In genomic region chr6:30876039-30876730, GRCh38 we compare ENCODE assay signal across 9 cellular contexts. TPM values are rescaled to one million over a fixed set of nuclear protein-coding genes. Genes with fewer than 3 reads are reported as not detected.
A peak's percentile ranks its signal among the peaks of the same experiment; 100 is the strongest.
DNase-seq lines count a peak whose midpoint lies in the region; ATAC-seq, FAIRE-seq and TF ChIP-seq lines count a peak whose summit lies in the region.
"Had no signal": no experiment of that assay in that cellular context is flagged by ENCODE, and none has a peak within 500 bp of the region (broad histone marks: within the 10 kb centered on the region; RNA-seq: fewer than 3 reads in every experiment).

No MANE protein-coding gene starts in this region.

- ATAC-seq in activated T-cell treated with anti-CD3 and anti-CD28 coated beads, Interleukin-2, amount 50 U/mL, for 4 hours = no peak
- no peak for ATAC-seq in left lobe of liver
- ATAC-seq in GM19463 (IDR thresholded peaks at IDR 0.05; ENCODE audit: unreplicated experiment) = no peak
- no peak for ATAC-seq in HG02938 (IDR thresholded peaks at IDR 0.05; ENCODE audit: unreplicated experiment)

- H3K27ac ChIP-seq in astrocyte (ENCODE audit: low read depth, low read length) (peak overlapping the region; percentile 24), transverse colon (peak overlapping the region; percentile 85 to 87 (median 87))

- FAIRE-seq in astrocyte (lab: Jason Lieb, UNC) = no peak

- intact Hi-C loops in transverse colon (cut with DNase I; ENCODE audit: low total_unique reads) = loop anchor here (2.0 to 5.0 kb wide), 2 partner anchors 47 to 134 kb away; partner anchors contain the start of genes FLOT1 and IER3

- H3K36me3 Mint-ChIP-seq in activated T-cell treated with anti-CD3 and anti-CD28 coated beads, Interleukin-2, amount 50 U/mL, for 24 hours (ENCODE audit: low read depth) = peaks cover 2% of the 10 kb centered on the region
- H3K36me3 Mint-ChIP-seq in activated T-cell treated with anti-CD3 and anti-CD28 coated beads, Interleukin-2, amount 50 U/mL, for 4 hours (ENCODE audit: insufficient read depth) = peaks cover 4% of the 10 kb centered on the region
- peaks cover 7% of the 10 kb centered on the region for H3K36me3 Mint-ChIP-seq in astrocyte (ENCODE audit: low read depth, unreplicated experiment)

- H3K4me3 ChIP-seq in astrocyte (ENCODE audit: insufficient read depth, low read depth, low read length) (no peak overlapping the region), transverse colon (no peak overlapping the region)

- WGBS in transverse colon (ENCODE audit: low coverage in 1 of 2), 2 donors = 75 to 80% methylated on average over 4 of the region's 4 CpGs

- peak overlapping the region; percentile 39 for H3K4me2 ChIP-seq in astrocyte (ENCODE audit: low read length)

- no peak overlapping the region for H2AFZ ChIP-seq in astrocyte (ENCODE audit: low read depth, low read length)

- H3K27me3 ChIP-seq in astrocyte (ENCODE audit: insufficient read depth, low read length) (no peaks in the 10 kb centered on the region), transverse colon (no peaks in the 10 kb centered on the region)

- H3K27me3 Mint-ChIP-seq in activated T-cell treated with anti-CD3 and anti-CD28 coated beads, Interleukin-2, amount 50 U/mL, for 24 hours = no peaks in the 10 kb centered on the region
- no peaks in the 10 kb centered on the region for H3K27me3 Mint-ChIP-seq in activated T-cell treated with anti-CD3 and anti-CD28 coated beads, Interleukin-2, amount 50 U/mL, for 4 hours (ENCODE audit: low read depth)
- H3K27me3 Mint-ChIP-seq in astrocyte (ENCODE audit: low read depth, unreplicated experiment) = no peaks in the 10 kb centered on the region

- DNase-seq in activated T-cell treated with anti-CD3 and anti-CD28 coated beads, Interleukin-2, amount 50 U/mL, for 24 hours = no peak
- no peak for DNase-seq in activated T-cell treated with anti-CD3 and anti-CD28 coated beads, Interleukin-2, amount 50 U/mL, for 4 hours
- DNase-seq in astrocyte (ENCODE audit: low read depth) (peak; percentile 88), left lobe of liver (ENCODE audit: low spot score) (peak; percentile 10), transverse colon (no peak), NCI-H146 (lab: John Stamatoyannopoulos, UW) (no peak)

- in situ Hi-C loops in transverse colon (cut with MboI; ENCODE audit: low pct_ligation_motif_present in 1 of 4, low pct_unique_long_range_greater_than_20kb in 1 of 4, low sequenced_read_pairs in 3 of 4) = loop anchor here in 3 of 4 donors (5.0 to 25.0 kb wide), 4 partner anchors 49 to 151 kb away; partner anchors contain the start of genes FLOT1 (in 2 of the 3), IER3 (in 2 of the 3) and TUBB (in 1 of the 3)

- TF ChIP-seq EP300 in transverse colon (IDR thresholded peaks at IDR 0.05; ENCODE audit: low read depth) = no peak

- H4K20me1 ChIP-seq in astrocyte (ENCODE audit: insufficient read depth, low read length) = no peaks in the 10 kb centered on the region

- no peaks in the 10 kb centered on the region for H3K79me2 ChIP-seq in astrocyte (ENCODE audit: insufficient read depth, low read length)

- no peaks in the 10 kb centered on the region for H3K9me3 Mint-ChIP-seq in activated T-cell treated with anti-CD3 and anti-CD28 coated beads, Interleukin-2, amount 50 U/mL, for 24 hours
- H3K9me3 Mint-ChIP-seq in activated T-cell treated with anti-CD3 and anti-CD28 coated beads, Interleukin-2, amount 50 U/mL, for 4 hours = peaks cover 8% of the 10 kb centered on the region
- H3K9me3 Mint-ChIP-seq in astrocyte (ENCODE audit: unreplicated experiment) = peaks cover 19% of the 10 kb centered on the region

- no peaks in the 10 kb centered on the region for H3K36me3 ChIP-seq in astrocyte (ENCODE audit: insufficient read depth, low read length)
- H3K36me3 ChIP-seq in transverse colon = no peaks in the 10 kb centered on the region

- no peak overlapping the region for H3K9ac ChIP-seq in astrocyte (ENCODE audit: low read length)

- H3K4me1 ChIP-seq in astrocyte (ENCODE audit: insufficient read depth, low read length) = peaks cover 12% of the 10 kb centered on the region
- peaks cover 3 to 30% (median 11%) of the 10 kb centered on the region in 4 donors for H3K4me1 ChIP-seq in transverse colon

- peak overlapping the region; percentile 93 for H3K27ac Mint-ChIP-seq in activated T-cell treated with anti-CD3 and anti-CD28 coated beads, Interleukin-2, amount 50 U/mL, for 24 hours
- H3K27ac Mint-ChIP-seq in astrocyte (ENCODE audit: unreplicated experiment) = no peak overlapping the region
- H3K27ac Mint-ChIP-seq: B cell had no signal

- H3K4me1 Mint-ChIP-seq in activated T-cell treated with anti-CD3 and anti-CD28 coated beads, Interleukin-2, amount 50 U/mL, for 24 hours (ENCODE audit: low read depth) = peaks cover 46% of the 10 kb centered on the region
- H3K4me1 Mint-ChIP-seq in activated T-cell treated with anti-CD3 and anti-CD28 coated beads, Interleukin-2, amount 50 U/mL, for 4 hours (ENCODE audit: low read depth) = peaks cover 33% of the 10 kb centered on the region
- H3K4me1 Mint-ChIP-seq in astrocyte (ENCODE audit: low read depth, unreplicated experiment) = peaks cover 20% of the 10 kb centered on the region

- no peaks in the 10 kb centered on the region for H3K9me3 ChIP-seq in astrocyte (ENCODE audit: insufficient read depth, low read depth, low read length)
- peaks cover 9 to 12% of the 10 kb centered on the region in 2 donors for H3K9me3 ChIP-seq in transverse colon

- no peak overlapping the region for H3K4me3 Mint-ChIP-seq in activated T-cell treated with anti-CD3 and anti-CD28 coated beads, Interleukin-2, amount 50 U/mL, for 24 hours
- H3K4me3 Mint-ChIP-seq in activated T-cell treated with anti-CD3 and anti-CD28 coated beads, Interleukin-2, amount 50 U/mL, for 4 hours = no peak overlapping the region
- H3K4me3 Mint-ChIP-seq in astrocyte (ENCODE audit: unreplicated experiment) = no peak overlapping the region
- H3K4me3 Mint-ChIP-seq: B cell had no signal

- TF ChIP-seq POLR2A in transverse colon (IDR thresholded peaks at IDR 0.05) = no peak

- no peak for TF ChIP-seq CTCF in astrocyte (IDR thresholded peaks at IDR 0.05; ENCODE audit: insufficient read depth, low read depth, low read length)
- no peak for TF ChIP-seq CTCF in transverse colon (IDR thresholded peaks at IDR 0.05)

RNA-seq across cellular contexts. Expression of gene DDR1, which starts 8.1 kb away (rescaled TPM):
- 10 to 100 TPM; 13.9 to 23.1 (median 14.2) TPM for total RNA-seq in activated T-cell treated with anti-CD3 and anti-CD28 coated beads, Interleukin-2, amount 50 U/mL, for 4 hours
- total RNA-seq in astrocyte = 144 and 156 TPM in 2 replicates
- 5.1 TPM for total RNA-seq in left lobe of liver
- total RNA-seq in transverse colon = 100 to 1,000 TPM; 149 to 322 (median 230) TPM

RNA-seq across cellular contexts. Expression of gene GTF2H4, which starts 31.8 kb away (rescaled TPM):
- 10 to 100 TPM; 69.6 to 74.0 (median 73.8) TPM for total RNA-seq in activated T-cell treated with anti-CD3 and anti-CD28 coated beads, Interleukin-2, amount 50 U/mL, for 4 hours
- total RNA-seq in astrocyte = 34.3 and 41.3 TPM in 2 replicates
- 21.7 TPM for total RNA-seq in left lobe of liver
- total RNA-seq in transverse colon = 10 to 100 TPM in 1 of 4 donors, 1 to 10 TPM in 3; 2.0 to 44.5 (median 6.8) TPM

RNA-seq across cellular contexts. Expression of gene VARS2, which starts 37.9 kb away (rescaled TPM):
- 10 to 100 TPM; 73.6 to 95.1 (median 79.3) TPM for total RNA-seq in activated T-cell treated with anti-CD3 and anti-CD28 coated beads, Interleukin-2, amount 50 U/mL, for 4 hours
- total RNA-seq in astrocyte (19.8 and 21.6 TPM in 2 replicates), left lobe of liver (28.9 TPM), transverse colon (10 to 100 TPM; 13.1 to 64.7 (median 25.8) TPM)

RNA-seq across cellular contexts. Expression of gene SFTA2, which starts 55.8 kb away (rescaled TPM):
- total RNA-seq in activated T-cell treated with anti-CD3 and anti-CD28 coated beads, Interleukin-2, amount 50 U/mL, for 4 hours = under 1 TPM in 1 of 3 donors, not detected in 2; 0.28 TPM
- not detected in 2 replicates for total RNA-seq in astrocyte
- not detected for total RNA-seq in left lobe of liver
- total RNA-seq in transverse colon = not detected
- total RNA-seq: B cell had no signal

Comparison
In these comparisons a context has a peak if more than half of its experiments do, and no peak if none do; other contexts are left out.
1. DNase-seq: peak in astrocyte (single experiment) and left lobe of liver (single experiment); none in activated T-cell treated with anti-CD3 and anti-CD28 coated beads, Interleukin-2, amount 50 U/mL, for 24 hours (single experiment), activated T-cell treated with anti-CD3 and anti-CD28 coated beads, Interleukin-2, amount 50 U/mL, for 4 hours (single experiment), transverse colon (single experiment) and NCI-H146 (single experiment).